18 cellular contexts compared by ENCODE assay signal in genomic region chr11:35136311-35136710, GRCh38. TPM values are rescaled to one million over a fixed set of nuclear protein-coding genes. Genes with fewer than 3 reads are reported as not detected.
DNase-seq lines count a peak whose midpoint lies in the region; ATAC-seq and TF ChIP-seq lines count a peak whose summit lies in the region.
"Had no signal": no experiment of that assay in that cellular context is flagged by ENCODE, and none has a peak within 500 bp of the region (broad histone marks: within the 10 kb centered on the region; RNA-seq: fewer than 3 reads in every experiment).

No MANE protein-coding gene starts in this region.

- DNase-seq in Caki2 (ENCODE audit: low read depth), result peak; percentile 23
- DNase-seq in memory B cell (ENCODE audit: low spot score in 2 of 2), result no peak
- DNase-seq in type B pancreatic cell (ENCODE audit: extremely low spot score, unreplicated experiment), result no peak
- no peak for DNase-seq in Right ventricle myocardium superior
- DNase-seq in GM23248, result no peak
- DNase-seq: 8988T; CD8-positive, alpha-beta T cell; DMS 273 treated with DMSO at 0.1 percent for 48 hours; DMS53; DND-41; EL; HCEC 1CT had no signal

- peaks cover 45% of the 10 kb centered on the region for H3F3A ChIP-seq in GM23248 (ENCODE audit: insufficient read depth)

- H3K79me2 ChIP-seq in OCI-LY3 (ENCODE audit: low read length) (peaks cover 91% of the 10 kb centered on the region), GM23248 (ENCODE audit: insufficient read depth) (peaks cover 32% of the 10 kb centered on the region)

- H3K4me1 Mint-ChIP-seq in memory B cell (peaks cover 32% of the 10 kb centered on the region), type B pancreatic cell (ENCODE audit: unreplicated experiment) (peaks cover 6% of the 10 kb centered on the region)

- peak overlapping the region; percentile 14 for H3K27ac Mint-ChIP-seq in memory B cell
- H3K27ac Mint-ChIP-seq in type B pancreatic cell, result no peak overlapping the region
- H3K27ac Mint-ChIP-seq: GM23338 had no signal

- TF ChIP-seq CTCF in OCI-LY3 (IDR thresholded peaks at IDR 0.05; ENCODE audit: low read depth, low read length), result no peak
- TF ChIP-seq CTCF in type B pancreatic cell (conservative IDR thresholded peaks at IDR 0.05), result no peak

- H3K9me3 Mint-ChIP-seq in memory B cell (no peaks in the 10 kb centered on the region), type B pancreatic cell (no peaks in the 10 kb centered on the region)
- H3K9me3 Mint-ChIP-seq: CD8-positive, alpha-beta T cell had no signal

- no peaks in the 10 kb centered on the region for H3K36me3 Mint-ChIP-seq in memory B cell
- H3K36me3 Mint-ChIP-seq in type B pancreatic cell, result peaks cover 5% of the 10 kb centered on the region

- H3K9me3 ChIP-seq in OCI-LY3 (ENCODE audit: insufficient read depth, low read length) (no peaks in the 10 kb centered on the region), GM23248 (ENCODE audit: low read depth) (no peaks in the 10 kb centered on the region)
- H3K9me3 ChIP-seq: BLaER1 had no signal

- H2AFZ ChIP-seq in OCI-LY3 (ENCODE audit: low read depth, low read length) (no peak overlapping the region), GM23248 (no peak overlapping the region)
- H2AFZ ChIP-seq: GM23338 had no signal

- WGBS in GM23248 (ENCODE audit: low coverage in 1 of 2, low lambda C conversion rate in 2 of 2, missing lambda C conversion rate in 2 of 2), 2 experiments, result 96 to 98% methylated on average over 5 of the region's 5 CpGs

- intact Hi-C loops in Right ventricle myocardium superior (cut with DNase I), result no loop called here

- no peak overlapping the region for H3K27ac ChIP-seq in OCI-LY3 (ENCODE audit: low read length)
- H3K27ac ChIP-seq in GM23248, result no peak overlapping the region
- H3K27ac ChIP-seq: BLaER1, HL-60 had no signal

- H3K4me3 Mint-ChIP-seq in memory B cell (no peak overlapping the region), type B pancreatic cell (no peak overlapping the region)
- H3K4me3 Mint-ChIP-seq: CD8-positive, alpha-beta T cell; GM23338 had no signal

- H3K9me2 ChIP-seq in GM23248 (ENCODE audit: insufficient read depth), result no peaks in the 10 kb centered on the region

- H3K27me3 ChIP-seq in OCI-LY3 (ENCODE audit: low read depth, low read length), result no peaks in the 10 kb centered on the region
- no peaks in the 10 kb centered on the region for H3K27me3 ChIP-seq in GM23248 (replicated peaks; ENCODE audit: insufficient read depth)
- H3K27me3 ChIP-seq: BLaER1 had no signal

- peak overlapping the region; percentile 96 for H3K4me3 ChIP-seq in OCI-LY3 (ENCODE audit: low read length)
- H3K4me3 ChIP-seq in GM23248, result no peak overlapping the region
- H3K4me3 ChIP-seq: BLaER1, GM12878, GM23338 had no signal

- H3K36me3 ChIP-seq in OCI-LY3 (replicated peaks; ENCODE audit: low read depth, low read length), result peaks cover 21% of the 10 kb centered on the region
- H3K36me3 ChIP-seq in GM23248 (ENCODE audit: low read depth), result no peaks in the 10 kb centered on the region
- H3K36me3 ChIP-seq: BLaER1 had no signal

- ATAC-seq in memory B cell (ENCODE audit: low read depth), result no peak
- ATAC-seq in Right ventricle myocardium superior (ENCODE audit: poor library complexity), result no peak
- ATAC-seq in HG03342 (IDR thresholded peaks at IDR 0.05; ENCODE audit: unreplicated experiment), result no peak
- ATAC-seq: CD8-positive, alpha-beta T cell; GM12878; GM23338 had no signal

- H3K4me2 ChIP-seq in OCI-LY3 (ENCODE audit: low read length), result peak overlapping the region; percentile 98
- no peak overlapping the region for H3K4me2 ChIP-seq in GM23248 (ENCODE audit: unreplicated experiment)
- H3K4me2 ChIP-seq: BLaER1, GM23338 had no signal

- H3K4me1 ChIP-seq in OCI-LY3 (ENCODE audit: low read length) (peaks cover 71% of the 10 kb centered on the region), GM23248 (ENCODE audit: insufficient read depth) (peaks cover 22% of the 10 kb centered on the region)

- H4K20me1 ChIP-seq in OCI-LY3 (ENCODE audit: insufficient read depth, low read length), result peaks cover 16% of the 10 kb centered on the region
- H4K20me1 ChIP-seq in GM23248 (ENCODE audit: insufficient read depth), result no peaks in the 10 kb centered on the region

- H3K9ac ChIP-seq in OCI-LY3 (ENCODE audit: low read length), result peak overlapping the region; percentile 15; the same call in 1 of the 2 replicates
- H3K9ac ChIP-seq in GM23248, result no peak overlapping the region
- H3K9ac ChIP-seq: BLaER1 had no signal

- in situ Hi-C loops in Caki2 (cut with HindIII; ENCODE audit: low pct_unique_long_range_greater_than_20kb, low sequenced_read_pairs), result no loop called here
- in situ Hi-C loops in GM23248 (cut with MboI), result no loop called here

- no peaks in the 10 kb centered on the region for H3K27me3 Mint-ChIP-seq in memory B cell
- H3K27me3 Mint-ChIP-seq in type B pancreatic cell, result peaks cover 78% of the 10 kb centered on the region

RNA-seq across cellular contexts. Expression of gene CD44, which starts 2.7 kb away (rescaled TPM):
- 219 and 226 TPM in 2 replicates for total RNA-seq in Caki2 (2014; rRNA removed; shearing (Covaris generic); ENCODE audit: low replicate concordance)
- total RNA-seq in type B pancreatic cell (ENCODE audit: low replicate concordance), result 46.0 and 54.7 TPM in 2 replicates
- 15.4 TPM for total RNA-seq in Right ventricle myocardium superior
- 405 and 506 TPM in 2 replicates for total RNA-seq in GM23248 (2014; rRNA removed; shearing (Covaris generic))
- polyA plus RNA-seq in GM23248 (2016; fragmentation: Nextera tagmentation; extraction: Ambion mirVana), result 519 and 523 TPM in 2 replicates
